15 cellular contexts compared by ENCODE assay signal in genomic region chrX:10854594-10854993, GRCh38.
A peak's percentile ranks its signal among the peaks of the same experiment; 100 is the strongest.
DNase-seq lines count a peak whose midpoint lies in the region; ATAC-seq, FAIRE-seq and TF ChIP-seq lines count a peak whose summit lies in the region.
"Had no signal": no experiment of that assay in that cellular context is flagged by ENCODE, and none has a peak within 500 bp of the region (broad histone marks: within the 10 kb centered on the region; RNA-seq: fewer than 3 reads in every experiment).

No MANE protein-coding gene starts in this region.

- no peak for TF ChIP-seq CTCF in heart left ventricle (IDR thresholded peaks at IDR 0.05)
- no peak; the same call in 1 of the 2 replicates for TF ChIP-seq CTCF in VCaP (conservative IDR thresholded peaks at IDR 0.05)
- TF ChIP-seq CTCF in HepG2 (CRISPR knock-in tag; IDR thresholded peaks at IDR 0.05): peak; percentile 8; the same call in 1 of the 2 replicates

- no peak overlapping the region for H3K4me3 Mint-ChIP-seq in activated CD4-positive, alpha-beta memory T cell treated with anti-CD3 and anti-CD28 coated beads, Interleukin-2, amount 10 ng/mL, durations not matched to agents 7 days and 5 days

- in situ Hi-C loops in HepG2 (cut with HindIII; ENCODE audit: extremely low pct_ligation_motif_present, low pct_unique_long_range_greater_than_20kb): no loop called here

- no peaks in the 10 kb centered on the region for H3K79me2 ChIP-seq in HepG2 (ENCODE audit: insufficient read depth, low read length)

- TF ChIP-seq POLR2A in heart left ventricle (IDR thresholded peaks at IDR 0.05) (no peak), HepG2 (IDR thresholded peaks at IDR 0.05; ENCODE audit: insufficient read depth in 1 of 2, low read depth in 2 of 2, low read length in 2 of 2) (no peak)

- no TSS peak for BruUV-seq in HepG2 (replicated peaks; lab: Mats Ljungman, UMichigan)

- H2AFZ ChIP-seq in HepG2 (ENCODE audit: low read length): no peak overlapping the region

- CTCF ChIA-PET in HepG2 (lab: Yijun Ruan, JAX; ENCODE audit: low intra/inter-chr PET ratio, low total read pairs): no interaction called here
- CTCF ChIA-PET in activated CD4-positive, alpha-beta memory T cell treated with anti-CD3 and anti-CD28 coated beads, Interleukin-2, amount 10 ng/mL, durations not matched to agents 7 days and 5 days (lab: Charles Lee): no interaction called here

- no peaks in the 10 kb centered on the region for H3K9me3 ChIP-seq in right cardiac atrium (ENCODE audit: control insufficient read depth, low read length)
- H3K9me3 ChIP-seq in heart left ventricle: peaks cover 0 to 4% (median 0%) of the 10 kb centered on the region in 12 donors
- no peaks in the 10 kb centered on the region for H3K9me3 ChIP-seq in HepG2 (ENCODE audit: low read length)

- H3K27ac Mint-ChIP-seq in activated CD4-positive, alpha-beta memory T cell treated with anti-CD3 and anti-CD28 coated beads, Interleukin-2, amount 10 ng/mL, durations not matched to agents 7 days and 5 days: no peak overlapping the region

- H3K36me3 ChIP-seq in heart left ventricle (no peaks in the 10 kb centered on the region), HepG2 (replicated peaks in 1 of 2; ENCODE audit: control insufficient read depth in 1 of 2, insufficient read depth in 2 of 2, low read length in 2 of 2) (no peaks in the 10 kb centered on the region)

- no peaks in the 10 kb centered on the region for H3K27me3 ChIP-seq in right cardiac atrium (ENCODE audit: control insufficient read depth, insufficient read depth)
- H3K27me3 ChIP-seq in heart left ventricle: no peaks in the 10 kb centered on the region
- H3K27me3 ChIP-seq in HepG2 (ENCODE audit: control insufficient read depth in 1 of 2, insufficient read depth in 2 of 2, low read length in 2 of 2): no peaks in the 10 kb centered on the region

- no peak overlapping the region for H3K4me2 ChIP-seq in HepG2 (ENCODE audit: low read depth, low read length)

- no peak overlapping the region for H3K9ac ChIP-seq in HepG2 (ENCODE audit: insufficient read depth, low read depth, low read length)

- ATAC-seq in right cardiac atrium (no peak), heart left ventricle (no peak), HepG2 (no peak)

- H3K27ac ChIP-seq in right cardiac atrium (ENCODE audit: low read length) (peak overlapping the region; percentile 27), heart left ventricle (no peak overlapping the region), VCaP (peak overlapping the region; percentile 69), HepG2 (ENCODE audit: extremely low read length, insufficient read depth, low read length) (no peak overlapping the region)
- H3K27ac ChIP-seq: SK-N-MC had no signal

- H3K4me3 ChIP-seq in right cardiac atrium (ENCODE audit: low read length) (no peak overlapping the region), heart left ventricle (no peak overlapping the region), HepG2 (replicated peaks in 1 of 3; ENCODE audit: insufficient read depth in 1 of 3, low read depth in 2 of 3, low read length in 3 of 3) (no peak overlapping the region)
- H3K4me3 ChIP-seq: SK-N-MC had no signal

- no peaks in the 10 kb centered on the region for H3K36me3 Mint-ChIP-seq in activated CD4-positive, alpha-beta memory T cell treated with anti-CD3 and anti-CD28 coated beads, Interleukin-2, amount 10 ng/mL, durations not matched to agents 7 days and 5 days (ENCODE audit: low read depth)

- POLR2A ChIA-PET in HepG2 (lab: Yijun Ruan, JAX): no interaction called here
- POLR2A ChIA-PET in activated CD4-positive, alpha-beta memory T cell treated with anti-CD3 and anti-CD28 coated beads, Interleukin-2, amount 10 ng/mL, durations not matched to agents 7 days and 5 days (lab: Charles Lee): no interaction called here

- no peaks in the 10 kb centered on the region for H4K20me1 ChIP-seq in HepG2 (ENCODE audit: insufficient read depth, low read length)

- 23% methylated on average over 7 of the region's 7 CpGs for WGBS in right cardiac atrium
- 31 to 51% (median 40%) methylated on average over 7 of the region's 7 CpGs for WGBS in heart left ventricle, 4 donors
- WGBS in HepG2 (ENCODE audit: low lambda C conversion rate): 44% methylated on average over 1 of the region's 7 CpGs

- TF ChIP-seq RAD21 in HepG2 (CRISPR knock-in tag; IDR thresholded peaks at IDR 0.05): no peak

- no peaks in the 10 kb centered on the region for H3K4me1 Mint-ChIP-seq in activated CD4-positive, alpha-beta memory T cell treated with anti-CD3 and anti-CD28 coated beads, Interleukin-2, amount 10 ng/mL, durations not matched to agents 7 days and 5 days

- DNase-seq in right cardiac atrium (peak in 1 of 3 donors; percentile 20), heart left ventricle (no peak), HepG2 (ENCODE audit: low spot score) (peak; percentile 1), amniotic stem cell (lab: John Stamatoyannopoulos, UW) (no peak)
- no peak for DNase-seq in activated CD4-positive, alpha-beta memory T cell treated with anti-CD3 and anti-CD28 coated beads, Interleukin-2, amount 10 ng/mL, durations not matched to agents 7 days and 5 days
- DNase-seq in central memory CD4-positive, alpha-beta T cell: no peak
- DNase-seq: C1 segment of cervical spinal cord, NCI-H1436, NCI-H2029 treated with DMSO at 0.1 percent for 48 hours, NCI-H2171 treated with DMSO at 0.1 percent for 48 hours, NCI-H510A, NCI-H774 had no signal

- no peak for FAIRE-seq in HepG2 (lab: Jason Lieb, UNC)
- FAIRE-seq: H54 had no signal

- H3K4me1 ChIP-seq in right cardiac atrium (ENCODE audit: control insufficient read depth, insufficient read depth, low read length) (peaks cover 5% of the 10 kb centered on the region), heart left ventricle (peaks cover 0 to 6% (median 0%) of the 10 kb centered on the region in 12 donors), HepG2 (ENCODE audit: insufficient read depth, low read length) (0 out of 2 replicates have a peak, but pooled peaks cover 5% of the 10 kb centered on the region)

- no peaks in the 10 kb centered on the region for H3K9me3 Mint-ChIP-seq in activated CD4-positive, alpha-beta memory T cell treated with anti-CD3 and anti-CD28 coated beads, Interleukin-2, amount 10 ng/mL, durations not matched to agents 7 days and 5 days

- TF ChIP-seq EP300 in HepG2 (IDR thresholded peaks at IDR 0.05; ENCODE audit: low read depth in 2 of 2, low read length in 2 of 2) (no peak), HepG2 (CRISPR knock-in tag; IDR thresholded peaks at IDR 0.05; ENCODE audit: borderline replicate concordance) (no peak)

- intact Hi-C loops in right cardiac atrium (cut with DNase I): no loop called here
- intact Hi-C loops in heart left ventricle (cut with DNase I): no loop called here
- intact Hi-C loops in HepG2 (cut with micrococcal nuclease; ENCODE audit: unreplicated experiment): no loop called here

- H3K27me3 Mint-ChIP-seq in activated CD4-positive, alpha-beta memory T cell treated with anti-CD3 and anti-CD28 coated beads, Interleukin-2, amount 10 ng/mL, durations not matched to agents 7 days and 5 days: no peaks in the 10 kb centered on the region

TF ChIP-seq in HepG2, 621 proteins besides CTCF, POLR2A, EP300 and RAD21:
- 0 out of 2 replicates have a peak, but pooled peaks have one; percentile 4 for TF ChIP-seq SMC3 (IDR thresholded peaks at IDR 0.05; ENCODE audit: low read length)
- no peak for TF ChIP-seq SKI (IDR thresholded peaks at IDR 0.05; ENCODE audit: partially characterized antibody)
- TF ChIP-seq ZIK1 (CRISPR knock-in tag; IDR thresholded peaks at IDR 0.05; ENCODE audit: borderline replicate concordance, low read depth): no peak
TF ChIP-seq in HepG2: peak in this region for 1.

Comparison
In these comparisons a context has a peak if more than half of its experiments do, and no peak if none do; other contexts are left out.
1. H3K27ac ChIP-seq: peak in right cardiac atrium (single experiment) and VCaP (single experiment); none in heart left ventricle (0 of 12) and HepG2 (single experiment).